In the genomic region with DNA sequence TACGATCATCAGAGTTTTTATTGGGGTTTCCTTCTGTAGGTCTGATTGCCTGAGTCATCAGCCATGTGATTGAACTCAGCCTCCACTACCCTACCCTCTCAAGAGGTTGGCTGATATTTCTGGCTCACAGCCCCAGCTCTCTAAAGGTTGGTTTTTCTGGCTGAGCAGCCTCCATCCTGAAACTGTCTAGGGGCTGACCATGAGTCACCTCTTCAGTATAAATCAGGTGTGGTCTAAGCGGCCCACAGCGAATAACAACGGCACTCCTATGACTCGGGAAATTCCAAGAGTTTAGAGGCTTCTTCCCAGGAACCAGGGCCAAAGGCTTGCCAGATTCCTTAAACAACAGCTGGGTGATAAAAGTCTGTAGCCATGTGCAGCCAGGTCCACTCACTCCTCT, we compare ENCODE assay signal across 16 cellular contexts.
DNase-seq lines count a peak whose midpoint lies in the region; ATAC-seq and TF ChIP-seq lines count a peak whose summit lies in the region.
"Had no signal": no experiment of that assay in that cellular context is flagged by ENCODE, and none has a peak within 500 bp of the region (broad histone marks: within the 10 kb centered on the region; RNA-seq: fewer than 3 reads in every experiment).

No MANE protein-coding gene starts in this region.

- no peaks in the 10 kb centered on the region for H3K79me2 ChIP-seq in H9 (ENCODE audit: insufficient read depth, low read length)

- no peak overlapping the region for H4K8ac ChIP-seq in H9 (replicated peaks; ENCODE audit: insufficient read length, low read depth, low read length)

- H2BK12ac ChIP-seq in H9 (ENCODE audit: insufficient read length, low read depth, low read length) = no peak overlapping the region

- WGBS in H9 (ENCODE audit: extremely low coverage, insufficient read length, low lambda C conversion rate) = no CpG with 5 or more reads among the region's 5 CpGs

- H3K4me1 ChIP-seq in H9 (ENCODE audit: insufficient read depth, low read length) = no peaks in the 10 kb centered on the region
- H3K4me1 ChIP-seq in RWPE2 (ENCODE audit: insufficient read depth, poor library complexity, severe bottlenecking) = peaks cover 9% of the 10 kb centered on the region
- H3K4me1 ChIP-seq in HAP-1 = no peaks in the 10 kb centered on the region
- H3K4me1 ChIP-seq in mucosa of descending colon (ENCODE audit: low read depth) = no peaks in the 10 kb centered on the region

- no peak overlapping the region for H3K23ac ChIP-seq in H9 (ENCODE audit: insufficient read length, low read depth, low read length)

- no peak overlapping the region for H3T11ph ChIP-seq in H9 (ENCODE audit: low read length)

- H3K14ac ChIP-seq in H9 (ENCODE audit: insufficient read depth, low read length) = no peak overlapping the region

- H3K79me1 ChIP-seq in H9 (ENCODE audit: insufficient read depth, low read depth, low read length, poor library complexity, severe bottlenecking) = no peaks in the 10 kb centered on the region

- H2AFZ ChIP-seq in H9 (ENCODE audit: low read length) = no peak overlapping the region

- no peak overlapping the region for H3K56ac ChIP-seq in H9 (ENCODE audit: insufficient read length, low read depth, low read length)

- H3K18ac ChIP-seq in H9 (ENCODE audit: insufficient read length, low read depth, low read length) = no peak overlapping the region

- H3K4me3 ChIP-seq in RWPE2 (ENCODE audit: severe bottlenecking) (no peak overlapping the region), fibroblast of villous mesenchyme (ENCODE audit: low read depth, low read length) (no peak overlapping the region), HAP-1 (no peak overlapping the region), mucosa of descending colon (no peak overlapping the region)

- H3K36me3 ChIP-seq in RWPE2 (ENCODE audit: low read depth) = no peaks in the 10 kb centered on the region
- H3K36me3 ChIP-seq in HAP-1 (replicated peaks) = no peaks in the 10 kb centered on the region
- no peaks in the 10 kb centered on the region for H3K36me3 ChIP-seq in mucosa of descending colon (ENCODE audit: low read depth)

- H3K23me2 ChIP-seq in H9 (ENCODE audit: insufficient read length, low read depth, low read length, poor library complexity, severe bottlenecking) = no peaks in the 10 kb centered on the region

- no peak overlapping the region for H3K9ac ChIP-seq in H9 (ENCODE audit: extremely low read depth, insufficient read length, low read length)

- H3K27ac Mint-ChIP-seq in H9 = no peak overlapping the region; a peak in 1 of 7 replicates
- H3K27ac Mint-ChIP-seq: naive thymus-derived CD4-positive, alpha-beta T cell had no signal

- no peak overlapping the region for H3K4me3 Mint-ChIP-seq in H9
- H3K4me3 Mint-ChIP-seq: naive thymus-derived CD4-positive, alpha-beta T cell had no signal

- in situ Hi-C loops in HAP-1 (cut with MboI; ENCODE audit: low sequenced_read_pairs) = no loop called here

- H4K5ac ChIP-seq in H9 (ENCODE audit: insufficient read length, low read depth, low read length) = no peak overlapping the region

- no peak overlapping the region for H4K91ac ChIP-seq in H9 (ENCODE audit: insufficient read length, low read depth, low read length)

- H3K27ac ChIP-seq in H9 (ENCODE audit: insufficient read length, low read depth, low read length) = no peak overlapping the region
- H3K27ac ChIP-seq in RWPE2 (ENCODE audit: poor library complexity, severe bottlenecking) = no peak overlapping the region

- no peak overlapping the region for H2BK20ac ChIP-seq in H9 (ENCODE audit: low read depth, low read length, poor library complexity, severe bottlenecking)

- peaks cover 3 to 6% (median 5%) of the 10 kb centered on the region in 3 experiments; a peak in 3 of 7 replicates for H3K36me3 Mint-ChIP-seq in H9 (ENCODE audit: insufficient read depth in 1 of 3, low read depth in 3 of 3)
- H3K36me3 Mint-ChIP-seq: naive thymus-derived CD4-positive, alpha-beta T cell had no signal

- no peak overlapping the region for H2AK5ac ChIP-seq in H9 (ENCODE audit: insufficient read length, low read length)

- peaks cover 0 to 13% of the 10 kb centered on the region in 2 experiments; a peak in 2 of 4 replicates for H3K4me1 Mint-ChIP-seq in H9
- H3K4me1 Mint-ChIP-seq: naive thymus-derived CD4-positive, alpha-beta T cell had no signal

- H4K20me1 ChIP-seq in H9 (ENCODE audit: control insufficient read depth, insufficient read depth, insufficient read length) = no peaks in the 10 kb centered on the region

- TF ChIP-seq CTCF in H9 (conservative IDR thresholded peaks at IDR 0.05) = no peak
- TF ChIP-seq CTCF in RWPE2 (IDR thresholded peaks at IDR 0.05; ENCODE audit: poor library complexity, severe bottlenecking) = no peak
- TF ChIP-seq CTCF in fibroblast of villous mesenchyme (IDR thresholded peaks at IDR 0.05; ENCODE audit: insufficient read depth, low read depth, low read length) = no peak
- no peak for TF ChIP-seq CTCF in mucosa of descending colon (IDR thresholded peaks at IDR 0.05)

- peak; percentile 75 for ATAC-seq in RWPE2 (ENCODE audit: low read depth)
- ATAC-seq in sciatic nerve = peak; percentile 44
- ATAC-seq in HG03025 (IDR thresholded peaks at IDR 0.05; ENCODE audit: low FRiP score, unreplicated experiment) = no peak
- ATAC-seq in mucosa of descending colon = no peak
- ATAC-seq: naive thymus-derived CD4-positive, alpha-beta T cell; Right ventricle myocardium inferior had no signal

- peaks cover 9 to 32% of the 10 kb centered on the region in 2 experiments for H3K9me3 Mint-ChIP-seq in H9

- no peak overlapping the region for H3K4ac ChIP-seq in H9 (ENCODE audit: low read depth, low read length)

- H3K27me3 Mint-ChIP-seq in H9 (ENCODE audit: low read depth) = peaks cover 2% of the 10 kb centered on the region

- H3K27me3 ChIP-seq in H9 (ENCODE audit: insufficient read depth, low read length) (no peaks in the 10 kb centered on the region), RWPE2 (ENCODE audit: insufficient read depth, poor library complexity, severe bottlenecking) (no peaks in the 10 kb centered on the region), HAP-1 (ENCODE audit: low read depth) (no peaks in the 10 kb centered on the region)

- no peak overlapping the region for H3K4me2 ChIP-seq in H9 (ENCODE audit: insufficient read depth, insufficient read length, low read length)

- H2BK15ac ChIP-seq in H9 (ENCODE audit: low read depth, low read length) = no peak overlapping the region

- H3K9me3 ChIP-seq in H9 (ENCODE audit: control insufficient read depth, low read depth, low read length) = peaks cover 9% of the 10 kb centered on the region
- peaks cover 2% of the 10 kb centered on the region for H3K9me3 ChIP-seq in RWPE2 (ENCODE audit: severe bottlenecking)
- no peaks in the 10 kb centered on the region for H3K9me3 ChIP-seq in HAP-1
- H3K9me3 ChIP-seq in mucosa of descending colon = no peaks in the 10 kb centered on the region

- intact Hi-C loops in sciatic nerve (cut with DNase I) (no loop called here), mucosa of descending colon (cut with DNase I, micrococcal nuclease) (no loop called here)

- peak; percentile 37 for DNase-seq in H9
- no peak for DNase-seq in RWPE2 (ENCODE audit: low spot score)
- DNase-seq in fibroblast of villous mesenchyme (ENCODE audit: low read depth) = peak; percentile 2
- DNase-seq in sciatic nerve (ENCODE audit: low spot score) = no peak
- DNase-seq in HAP-1 (ENCODE audit: low spot score in 2 of 2) = no peak
- no peak for DNase-seq in mucosa of descending colon
- no peak for DNase-seq in NCI-H2227 (lab: John Stamatoyannopoulos, UW; ENCODE audit: unreplicated experiment)
- DNase-seq: aorta; DMS153; kidney; naive thymus-derived CD4-positive, alpha-beta T cell; NCI-H1436; NCI-H748 treated with DMSO at 0.1 percent for 48 hours; trophoblast cell had no signal

- H2BK120ac ChIP-seq in H9 (ENCODE audit: low read depth, low read length, poor library complexity, severe bottlenecking) = no peak overlapping the region

- H2BK5ac ChIP-seq in H9 (ENCODE audit: insufficient read length, low read length) = no peak overlapping the region

Comparison
In these comparisons a context has a peak if more than half of its experiments do, and no peak if none do; other contexts are left out.
1. DNase-seq: peak in H9 (single experiment) and fibroblast of villous mesenchyme (single experiment); none in RWPE2 (single experiment), sciatic nerve (single experiment), HAP-1 (0 of 2), mucosa of descending colon (0 of 3) and NCI-H2227 (single experiment).
2. ATAC-seq: peak in RWPE2 (single experiment) and sciatic nerve (single experiment); none in HG03025 (single experiment) and mucosa of descending colon (single experiment).